ENCODE assay signal across 13 cellular contexts in genomic region chr3:48660800-48661400, GRCh38. TPM values are rescaled to one million over a fixed set of nuclear protein-coding genes. Genes with fewer than 3 reads are reported as not detected.
DNase-seq lines count a peak whose midpoint lies in the region; ATAC-seq, FAIRE-seq and TF ChIP-seq lines count a peak whose summit lies in the region.
"Had no signal": no experiment of that assay in that cellular context is flagged by ENCODE, and none has a peak within 500 bp of the region (broad histone marks: within the 10 kb centered on the region; RNA-seq: fewer than 3 reads in every experiment).

No MANE protein-coding gene starts in this region.

- H3K4me3 ChIP-seq in astrocyte (ENCODE audit: insufficient read depth, low read depth, low read length) (peak overlapping the region; percentile 65), kidney epithelial cell (ENCODE audit: low read depth, low read length) (peak overlapping the region; percentile 53)
- H3K4me3 ChIP-seq in effector memory CD4-positive, alpha-beta T cell (ENCODE audit: insufficient read depth, low read depth, low read length, poor library complexity, severe bottlenecking), result no peak overlapping the region

- no peak for ATAC-seq in activated T-cell treated with anti-CD3 and anti-CD28 coated beads, Interleukin-2, amount 50 U/mL, for 4 hours
- ATAC-seq in stimulated activated naive B cell treated with anti-CD40 and anti-IgM and Interleukin-4, amounts not matched to agents 10 μg/mL and 1 μg/mL and 100 μg/mL, for 72 hours (replicated peaks), result no peak
- ATAC-seq: SK-N-SH treated with all-trans-retinoic acid at 6 μM for 48 hours had no signal

- peak overlapping the region; percentile 26 for H3K4me3 Mint-ChIP-seq in activated T-cell treated with anti-CD3 and anti-CD28 coated beads, Interleukin-2, amount 50 U/mL, for 4 hours
- H3K4me3 Mint-ChIP-seq in astrocyte (ENCODE audit: unreplicated experiment), result no peak overlapping the region
- H3K4me3 Mint-ChIP-seq in stimulated activated naive B cell treated with anti-CD40 and anti-IgM and Interleukin-4, amounts not matched to agents 10 μg/mL and 1 μg/mL and 100 μg/mL, for 72 hours, result peak overlapping the region; percentile 44 to 61

- TF ChIP-seq CTCF in astrocyte (IDR thresholded peaks at IDR 0.05; ENCODE audit: insufficient read depth, low read depth, low read length) (no peak), kidney epithelial cell (IDR thresholded peaks at IDR 0.05; ENCODE audit: insufficient read depth, low read length, poor library complexity, severe bottlenecking) (no peak)

- H3K4me2 ChIP-seq in astrocyte (ENCODE audit: low read length), result peak overlapping the region; percentile 97

- H3K36me3 ChIP-seq in astrocyte (ENCODE audit: insufficient read depth, low read length) (no peaks in the 10 kb centered on the region), kidney epithelial cell (ENCODE audit: control insufficient read depth, insufficient read depth, low read length) (no peaks in the 10 kb centered on the region)
- no peaks in the 10 kb centered on the region for H3K36me3 ChIP-seq in effector memory CD4-positive, alpha-beta T cell (ENCODE audit: control insufficient read depth, insufficient read depth, low read length)
- H3K36me3 ChIP-seq: tibial artery had no signal

- H3K36me3 Mint-ChIP-seq in activated T-cell treated with anti-CD3 and anti-CD28 coated beads, Interleukin-2, amount 50 U/mL, for 4 hours (ENCODE audit: insufficient read depth), result no peaks in the 10 kb centered on the region
- H3K36me3 Mint-ChIP-seq in astrocyte (ENCODE audit: low read depth, unreplicated experiment), result peaks cover 28% of the 10 kb centered on the region
- peaks cover 0 to 11% of the 10 kb centered on the region in 2 donors for H3K36me3 Mint-ChIP-seq in stimulated activated naive B cell treated with anti-CD40 and anti-IgM and Interleukin-4, amounts not matched to agents 10 μg/mL and 1 μg/mL and 100 μg/mL, for 72 hours

- H3K9ac ChIP-seq in astrocyte (ENCODE audit: low read length), result no peak overlapping the region

- H3K27ac ChIP-seq in astrocyte (ENCODE audit: low read depth, low read length), result no peak overlapping the region
- H3K27ac ChIP-seq in effector memory CD4-positive, alpha-beta T cell (ENCODE audit: insufficient read depth, low read length, poor library complexity, severe bottlenecking), result no peak overlapping the region
- H3K27ac ChIP-seq: tibial artery had no signal

- H3K4me1 Mint-ChIP-seq in activated T-cell treated with anti-CD3 and anti-CD28 coated beads, Interleukin-2, amount 50 U/mL, for 4 hours (ENCODE audit: low read depth), result peaks cover 24% of the 10 kb centered on the region
- H3K4me1 Mint-ChIP-seq in astrocyte (ENCODE audit: low read depth, unreplicated experiment), result peaks cover 2% of the 10 kb centered on the region
- peaks cover 12 to 39% of the 10 kb centered on the region in 2 donors for H3K4me1 Mint-ChIP-seq in stimulated activated naive B cell treated with anti-CD40 and anti-IgM and Interleukin-4, amounts not matched to agents 10 μg/mL and 1 μg/mL and 100 μg/mL, for 72 hours

- H3K9me3 Mint-ChIP-seq in activated T-cell treated with anti-CD3 and anti-CD28 coated beads, Interleukin-2, amount 50 U/mL, for 4 hours, result no peaks in the 10 kb centered on the region
- H3K9me3 Mint-ChIP-seq in astrocyte (ENCODE audit: unreplicated experiment), result peaks cover 9% of the 10 kb centered on the region
- no peaks in the 10 kb centered on the region for H3K9me3 Mint-ChIP-seq in stimulated activated naive B cell treated with anti-CD40 and anti-IgM and Interleukin-4, amounts not matched to agents 10 μg/mL and 1 μg/mL and 100 μg/mL, for 72 hours

- H3K79me2 ChIP-seq in astrocyte (ENCODE audit: insufficient read depth, low read length), result no peaks in the 10 kb centered on the region

- H4K20me1 ChIP-seq in astrocyte (ENCODE audit: insufficient read depth, low read length), result peaks cover 4% of the 10 kb centered on the region

- H3K27me3 Mint-ChIP-seq in activated T-cell treated with anti-CD3 and anti-CD28 coated beads, Interleukin-2, amount 50 U/mL, for 4 hours (ENCODE audit: low read depth), result peaks cover 25% of the 10 kb centered on the region
- H3K27me3 Mint-ChIP-seq in astrocyte (ENCODE audit: low read depth, unreplicated experiment), result no peaks in the 10 kb centered on the region
- peaks cover 40 to 87% of the 10 kb centered on the region in 2 donors for H3K27me3 Mint-ChIP-seq in stimulated activated naive B cell treated with anti-CD40 and anti-IgM and Interleukin-4, amounts not matched to agents 10 μg/mL and 1 μg/mL and 100 μg/mL, for 72 hours

- H3K27me3 ChIP-seq in astrocyte (ENCODE audit: insufficient read depth, low read length) (no peaks in the 10 kb centered on the region), kidney epithelial cell (ENCODE audit: control insufficient read depth, insufficient read depth, low read length) (peaks cover 7% of the 10 kb centered on the region)
- peaks cover 15% of the 10 kb centered on the region for H3K27me3 ChIP-seq in effector memory CD4-positive, alpha-beta T cell (replicated peaks; ENCODE audit: control insufficient read depth, insufficient read depth, low read length, poor library complexity, severe bottlenecking)

- H3K9me3 ChIP-seq in astrocyte (ENCODE audit: insufficient read depth, low read depth, low read length), result peaks cover 5% of the 10 kb centered on the region
- H3K9me3 ChIP-seq in effector memory CD4-positive, alpha-beta T cell (ENCODE audit: control insufficient read depth, low read length), result no peaks in the 10 kb centered on the region
- H3K9me3 ChIP-seq: tibial artery had no signal

- peak overlapping the region; percentile 91 for H2AFZ ChIP-seq in astrocyte (ENCODE audit: low read depth, low read length)

- H3K4me1 ChIP-seq in astrocyte (ENCODE audit: insufficient read depth, low read length), result peaks cover 15% of the 10 kb centered on the region
- peaks cover 32% of the 10 kb centered on the region for H3K4me1 ChIP-seq in effector memory CD4-positive, alpha-beta T cell (ENCODE audit: control insufficient read depth, insufficient read depth, low read length, poor library complexity, severe bottlenecking)

- DNase-seq in activated T-cell treated with anti-CD3 and anti-CD28 coated beads, Interleukin-2, amount 50 U/mL, for 4 hours, result no peak
- no peak for DNase-seq in activated T-cell treated with anti-CD3 and anti-CD28 coated beads, Interleukin-2, amount 50 U/mL, for 48 hours
- DNase-seq in astrocyte (ENCODE audit: low read depth) (no peak), kidney epithelial cell (ENCODE audit: low read depth) (no peak)
- no peak for DNase-seq in stimulated activated naive B cell treated with anti-CD40 and anti-IgM and Interleukin-4, amounts not matched to agents 10 μg/mL and 1 μg/mL and 100 μg/mL, for 72 hours
- no peak for DNase-seq in activated CD4-positive, alpha-beta T cell treated with anti-CD3 and anti-CD28 coated beads, Interleukin-2, amount 50 U/mL, for 4 hours
- no peak for DNase-seq in stimulated activated CD4-positive, alpha-beta T cell treated with anti-CD3 and anti-CD28 coated beads, Interleukin-4, amount 100 ng/mL, for 4 hours
- DNase-seq in effector memory CD4-positive, alpha-beta T cell, result no peak
- DNase-seq: 8988T; NK-92 treated with Interleukin-12 subunit alpha and Interleukin-12 subunit beta, amount 100 ng/mL, for 24 hours had no signal

- H3K27ac Mint-ChIP-seq in astrocyte (ENCODE audit: unreplicated experiment), result no peak overlapping the region
- H3K27ac Mint-ChIP-seq in stimulated activated naive B cell treated with anti-CD40 and anti-IgM and Interleukin-4, amounts not matched to agents 10 μg/mL and 1 μg/mL and 100 μg/mL, for 72 hours, result no peak overlapping the region

- no peak for FAIRE-seq in astrocyte (lab: Jason Lieb, UNC)

RNA-seq across cellular contexts. Expression of gene CELSR3, which starts 1.8 kb away (rescaled TPM):
- 10 to 100 TPM; 11.0 to 15.0 (median 12.3) TPM for total RNA-seq in activated T-cell treated with anti-CD3 and anti-CD28 coated beads, Interleukin-2, amount 50 U/mL, for 4 hours
- total RNA-seq in astrocyte, result 8.6 and 10.2 TPM in 2 replicates
- total RNA-seq in kidney epithelial cell, result 5.2 and 5.6 TPM in 2 replicates

RNA-seq across cellular contexts. Expression of gene NCKIPSD, which starts 24.8 kb away (rescaled TPM):
- 10 to 100 TPM; 21.3 to 24.3 (median 22.0) TPM for total RNA-seq in activated T-cell treated with anti-CD3 and anti-CD28 coated beads, Interleukin-2, amount 50 U/mL, for 4 hours
- total RNA-seq in astrocyte (18.3 and 21.6 TPM in 2 replicates), kidney epithelial cell (15.3 and 34.0 TPM in 2 replicates)

RNA-seq across cellular contexts. Expression of gene SLC26A6, which starts 25.6 kb away (rescaled TPM):
- 10 to 100 TPM; 14.4 to 17.5 (median 17.2) TPM for total RNA-seq in activated T-cell treated with anti-CD3 and anti-CD28 coated beads, Interleukin-2, amount 50 U/mL, for 4 hours
- 30.3 and 32.0 TPM in 2 replicates for total RNA-seq in astrocyte
- 32.8 and 54.2 TPM in 2 replicates for total RNA-seq in kidney epithelial cell

RNA-seq across cellular contexts. Expression of gene TMEM89, which starts 39.3 kb away (rescaled TPM):
- not detected for total RNA-seq in activated T-cell treated with anti-CD3 and anti-CD28 coated beads, Interleukin-2, amount 50 U/mL, for 4 hours
- total RNA-seq in astrocyte (0.36 and 0.48 TPM in 2 replicates), kidney epithelial cell (not detected in 2 replicates)
- total RNA-seq: M059J had no signal

RNA-seq across cellular contexts. Expression of gene UQCRC1, which starts 51.5 kb away (rescaled TPM):
- total RNA-seq in activated T-cell treated with anti-CD3 and anti-CD28 coated beads, Interleukin-2, amount 50 U/mL, for 4 hours, result 100 to 1,000 TPM; 178 to 200 (median 193) TPM
- total RNA-seq in astrocyte, result 190 and 199 TPM in 2 replicates
- 413 and 435 TPM in 2 replicates for total RNA-seq in kidney epithelial cell
